12 cellular contexts compared by ENCODE assay signal in genomic region chr9:133877327-133877726, GRCh38.
DNase-seq lines count a peak whose midpoint lies in the region; ATAC-seq and TF ChIP-seq lines count a peak whose summit lies in the region.
"Had no signal": no experiment of that assay in that cellular context is flagged by ENCODE, and none has a peak within 500 bp of the region (broad histone marks: within the 10 kb centered on the region; RNA-seq: fewer than 3 reads in every experiment).

No MANE protein-coding gene starts in this region.

- H3K27ac Mint-ChIP-seq in endodermal cell (peak overlapping the region; percentile 62), neural crest cell (ENCODE audit: unreplicated experiment) (peak overlapping the region; percentile 62), type B pancreatic cell (peak overlapping the region; percentile 75)
- H3K27ac Mint-ChIP-seq: B cell; CD4-positive, alpha-beta T cell had no signal

- DNase-seq in RWPE2 (ENCODE audit: low spot score) (no peak), endodermal cell (no peak), neural crest cell (ENCODE audit: low read depth, low spot score) (no peak), type B pancreatic cell (ENCODE audit: extremely low spot score, unreplicated experiment) (no peak), activated gamma-delta T cell (lab: John Stamatoyannopoulos, UW) (no peak)
- DNase-seq: CD4-positive, alpha-beta T cell; KG1; NCI-H1436; NCI-H774 had no signal

- no peaks in the 10 kb centered on the region for H3K27me3 ChIP-seq in RWPE2 (ENCODE audit: insufficient read depth, poor library complexity, severe bottlenecking)
- no peaks in the 10 kb centered on the region for H3K27me3 ChIP-seq in endodermal cell (ENCODE audit: control insufficient read depth, insufficient read depth, low read length, poor library complexity, severe bottlenecking)

- H3K9me3 ChIP-seq in RWPE2 (ENCODE audit: severe bottlenecking): no peaks in the 10 kb centered on the region
- no peaks in the 10 kb centered on the region for H3K9me3 ChIP-seq in endodermal cell (ENCODE audit: control insufficient read depth, low read length)

- no peak for TF ChIP-seq CTCF in RWPE2 (IDR thresholded peaks at IDR 0.05; ENCODE audit: poor library complexity, severe bottlenecking)
- TF ChIP-seq CTCF in endodermal cell (conservative IDR thresholded peaks at IDR 0.05): no peak
- TF ChIP-seq CTCF in neural crest cell (conservative IDR thresholded peaks at IDR 0.05): no peak
- TF ChIP-seq CTCF in type B pancreatic cell (conservative IDR thresholded peaks at IDR 0.05): no peak

- H3K4me1 Mint-ChIP-seq in endodermal cell: peaks cover 3% of the 10 kb centered on the region
- H3K4me1 Mint-ChIP-seq in neural crest cell: peaks cover 47% of the 10 kb centered on the region
- peaks cover 55% of the 10 kb centered on the region for H3K4me1 Mint-ChIP-seq in type B pancreatic cell (ENCODE audit: unreplicated experiment)

- H3K36me3 Mint-ChIP-seq in endodermal cell (ENCODE audit: low read depth) (no peaks in the 10 kb centered on the region), neural crest cell (ENCODE audit: low read depth) (no peaks in the 10 kb centered on the region), type B pancreatic cell (no peaks in the 10 kb centered on the region)

- WGBS in endodermal cell (ENCODE audit: insufficient coverage in 1 of 2, insufficient read length in 1 of 2), 2 experiments: 92 to 96% methylated on average over 4 to 5 of the region's 5 CpGs

- H3K4me3 ChIP-seq in RWPE2 (ENCODE audit: severe bottlenecking): no peak overlapping the region
- no peak overlapping the region for H3K4me3 ChIP-seq in endodermal cell (ENCODE audit: low read length)

- no peaks in the 10 kb centered on the region for H3K9me3 Mint-ChIP-seq in endodermal cell
- H3K9me3 Mint-ChIP-seq in neural crest cell: no peaks in the 10 kb centered on the region
- no peaks in the 10 kb centered on the region for H3K9me3 Mint-ChIP-seq in type B pancreatic cell
- H3K9me3 Mint-ChIP-seq: CD4-positive, alpha-beta T cell had no signal

- H3K27ac ChIP-seq in RWPE2 (ENCODE audit: poor library complexity, severe bottlenecking): peak overlapping the region; percentile 100
- no peak overlapping the region for H3K27ac ChIP-seq in endodermal cell (ENCODE audit: low read depth, low read length)

- H3K9ac ChIP-seq in endodermal cell (ENCODE audit: extremely low read depth, low read length, poor library complexity, severe bottlenecking): no peak overlapping the region

- H3K4me1 ChIP-seq in RWPE2 (ENCODE audit: insufficient read depth, poor library complexity, severe bottlenecking) (peaks cover 61% of the 10 kb centered on the region), endodermal cell (ENCODE audit: control insufficient read depth, insufficient read depth, low read length) (no peaks in the 10 kb centered on the region)

- ATAC-seq in RWPE2 (ENCODE audit: low read depth) (no peak), HG02588 (IDR thresholded peaks at IDR 0.05; ENCODE audit: unreplicated experiment) (no peak), HG02610 (IDR thresholded peaks at IDR 0.05; ENCODE audit: unreplicated experiment) (no peak)

- H3K27me3 Mint-ChIP-seq in endodermal cell (ENCODE audit: insufficient read depth) (no peaks in the 10 kb centered on the region), neural crest cell (ENCODE audit: low read depth) (no peaks in the 10 kb centered on the region), type B pancreatic cell (no peaks in the 10 kb centered on the region)
- H3K27me3 Mint-ChIP-seq: B cell; CD4-positive, alpha-beta T cell had no signal

- H3K36me3 ChIP-seq in RWPE2 (ENCODE audit: low read depth) (no peaks in the 10 kb centered on the region), endodermal cell (ENCODE audit: control insufficient read depth, insufficient read depth, low read length) (no peaks in the 10 kb centered on the region)

- H3K4me3 Mint-ChIP-seq in endodermal cell: no peak overlapping the region
- no peak overlapping the region for H3K4me3 Mint-ChIP-seq in neural crest cell
- H3K4me3 Mint-ChIP-seq in type B pancreatic cell: no peak overlapping the region
- H3K4me3 Mint-ChIP-seq: B cell; CD4-positive, alpha-beta T cell had no signal
